In the genomic region with DNA sequence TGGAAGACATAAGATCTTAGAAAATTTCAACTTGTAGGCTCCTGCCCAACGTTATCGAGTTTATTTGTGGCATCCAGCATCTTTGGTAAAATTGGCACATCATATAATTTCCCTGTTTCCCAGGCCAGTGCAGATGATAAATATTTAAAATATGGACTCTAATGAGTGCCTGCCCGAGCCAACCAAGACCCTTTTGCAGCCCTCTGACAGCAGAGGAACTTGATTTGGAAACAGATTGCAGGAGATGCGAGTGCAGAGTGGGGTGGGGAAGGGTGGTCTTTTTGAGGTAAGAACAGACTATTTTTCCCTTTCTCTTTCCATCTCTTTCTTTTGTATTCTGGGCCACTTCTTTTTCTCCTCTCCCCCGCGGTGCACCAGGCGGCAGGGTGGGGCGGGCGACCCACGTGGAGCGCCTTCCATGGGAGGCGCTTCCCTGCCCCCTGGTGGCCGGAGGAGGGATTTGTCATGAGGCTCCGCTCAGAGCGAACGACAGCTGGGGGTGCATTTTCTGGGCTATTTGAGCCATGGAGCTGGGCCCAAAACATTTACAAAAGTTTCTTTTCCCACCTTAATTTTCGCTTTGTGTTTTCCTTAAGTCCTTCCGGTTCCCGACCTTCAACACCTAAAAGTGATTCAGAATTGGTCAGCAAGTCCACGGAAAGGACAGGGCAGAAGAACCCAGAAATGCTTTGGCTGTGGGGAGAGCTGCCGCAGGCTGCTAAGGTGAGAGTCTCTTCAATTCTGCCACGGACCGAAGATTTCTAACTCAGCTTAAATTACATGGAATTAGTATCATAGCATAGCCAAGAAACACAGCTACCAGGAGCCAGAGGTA, we compare ENCODE assay signal across 1 cellular context.
TF ChIP-seq lines count a peak whose summit lies in the region.

No MANE protein-coding gene starts in this region.

TF ChIP-seq in GM12878, 131 proteins besides CTCF, POLR2A, EP300 and RAD21 (continued from another document and continues in another):
- TF ChIP-seq, protein P1, sequence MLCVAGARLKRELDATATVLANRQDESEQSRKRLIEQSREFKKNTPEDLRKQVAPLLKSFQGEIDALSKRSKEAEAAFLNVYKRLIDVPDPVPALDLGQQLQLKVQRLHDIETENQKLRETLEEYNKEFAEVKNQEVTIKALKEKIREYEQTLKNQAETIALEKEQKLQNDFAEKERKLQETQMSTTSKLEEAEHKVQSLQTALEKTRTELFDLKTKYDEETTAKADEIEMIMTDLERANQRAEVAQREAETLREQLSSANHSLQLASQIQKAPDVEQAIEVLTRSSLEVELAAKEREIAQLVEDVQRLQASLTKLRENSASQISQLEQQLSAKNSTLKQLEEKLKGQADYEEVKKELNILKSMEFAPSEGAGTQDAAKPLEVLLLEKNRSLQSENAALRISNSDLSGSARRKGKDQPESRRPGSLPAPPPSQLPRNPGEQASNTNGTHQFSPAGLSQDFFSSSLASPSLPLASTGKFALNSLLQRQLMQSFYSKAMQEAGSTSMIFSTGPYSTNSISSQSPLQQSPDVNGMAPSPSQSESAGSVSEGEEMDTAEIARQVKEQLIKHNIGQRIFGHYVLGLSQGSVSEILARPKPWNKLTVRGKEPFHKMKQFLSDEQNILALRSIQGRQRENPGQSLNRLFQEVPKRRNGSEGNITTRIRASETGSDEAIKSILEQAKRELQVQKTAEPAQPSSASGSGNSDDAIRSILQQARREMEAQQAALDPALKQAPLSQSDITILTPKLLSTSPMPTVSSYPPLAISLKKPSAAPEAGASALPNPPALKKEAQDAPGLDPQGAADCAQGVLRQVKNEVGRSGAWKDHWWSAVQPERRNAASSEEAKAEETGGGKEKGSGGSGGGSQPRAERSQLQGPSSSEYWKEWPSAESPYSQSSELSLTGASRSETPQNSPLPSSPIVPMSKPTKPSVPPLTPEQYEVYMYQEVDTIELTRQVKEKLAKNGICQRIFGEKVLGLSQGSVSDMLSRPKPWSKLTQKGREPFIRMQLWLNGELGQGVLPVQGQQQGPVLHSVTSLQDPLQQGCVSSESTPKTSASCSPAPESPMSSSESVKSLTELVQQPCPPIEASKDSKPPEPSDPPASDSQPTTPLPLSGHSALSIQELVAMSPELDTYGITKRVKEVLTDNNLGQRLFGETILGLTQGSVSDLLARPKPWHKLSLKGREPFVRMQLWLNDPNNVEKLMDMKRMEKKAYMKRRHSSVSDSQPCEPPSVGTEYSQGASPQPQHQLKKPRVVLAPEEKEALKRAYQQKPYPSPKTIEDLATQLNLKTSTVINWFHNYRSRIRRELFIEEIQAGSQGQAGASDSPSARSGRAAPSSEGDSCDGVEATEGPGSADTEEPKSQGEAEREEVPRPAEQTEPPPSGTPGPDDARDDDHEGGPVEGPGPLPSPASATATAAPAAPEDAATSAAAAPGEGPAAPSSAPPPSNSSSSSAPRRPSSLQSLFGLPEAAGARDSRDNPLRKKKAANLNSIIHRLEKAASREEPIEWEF (IDR thresholded peaks at IDR 0.05; ENCODE audit: insufficient replicate concordance, low read depth, low read length): no peak
- no peak for TF ChIP-seq NFYA (IDR thresholded peaks at IDR 0.05; ENCODE audit: borderline replicate concordance, low read depth, low read length)
- no peak for TF ChIP-seq ZBTB40 (IDR thresholded peaks at IDR 0.05; ENCODE audit: borderline replicate concordance)
- TF ChIP-seq SMC3 (IDR thresholded peaks at IDR 0.05; ENCODE audit: borderline replicate concordance, low read length): peak; percentile 97
- TF ChIP-seq, protein P2, sequence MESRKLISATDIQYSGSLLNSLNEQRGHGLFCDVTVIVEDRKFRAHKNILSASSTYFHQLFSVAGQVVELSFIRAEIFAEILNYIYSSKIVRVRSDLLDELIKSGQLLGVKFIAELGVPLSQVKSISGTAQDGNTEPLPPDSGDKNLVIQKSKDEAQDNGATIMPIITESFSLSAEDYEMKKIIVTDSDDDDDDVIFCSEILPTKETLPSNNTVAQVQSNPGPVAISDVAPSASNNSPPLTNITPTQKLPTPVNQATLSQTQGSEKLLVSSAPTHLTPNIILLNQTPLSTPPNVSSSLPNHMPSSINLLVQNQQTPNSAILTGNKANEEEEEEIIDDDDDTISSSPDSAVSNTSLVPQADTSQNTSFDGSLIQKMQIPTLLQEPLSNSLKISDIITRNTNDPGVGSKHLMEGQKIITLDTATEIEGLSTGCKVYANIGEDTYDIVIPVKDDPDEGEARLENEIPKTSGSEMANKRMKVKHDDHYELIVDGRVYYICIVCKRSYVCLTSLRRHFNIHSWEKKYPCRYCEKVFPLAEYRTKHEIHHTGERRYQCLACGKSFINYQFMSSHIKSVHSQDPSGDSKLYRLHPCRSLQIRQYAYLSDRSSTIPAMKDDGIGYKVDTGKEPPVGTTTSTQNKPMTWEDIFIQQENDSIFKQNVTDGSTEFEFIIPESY (IDR thresholded peaks at IDR 0.05): no peak
- TF ChIP-seq TCF3 (IDR thresholded peaks at IDR 0.05; ENCODE audit: borderline replicate concordance, insufficient read depth, low read depth, low read length): peak; percentile 45; the same call in 1 of the 2 replicates
- TF ChIP-seq NFIC (IDR thresholded peaks at IDR 0.05; ENCODE audit: low read depth, low read length): no peak
- TF ChIP-seq ZNF687 (IDR thresholded peaks at IDR 0.05): no peak
- TF ChIP-seq LARP7 (IDR thresholded peaks at IDR 0.05): peak; percentile 35; the same call in 1 of the 2 replicates
- TF ChIP-seq ELK1 (IDR thresholded peaks at IDR 0.05; ENCODE audit: low read depth, low read length): no peak
- TF ChIP-seq BMI1 (IDR thresholded peaks at IDR 0.05; ENCODE audit: borderline replicate concordance): no peak
- TF ChIP-seq STAT3 (IDR thresholded peaks at IDR 0.05; ENCODE audit: low read depth, low read length): no peak
- no peak for TF ChIP-seq IKZF1 (conservative IDR thresholded peaks at IDR 0.05)
- no peak for TF ChIP-seq FOS (IDR thresholded peaks at IDR 0.05; ENCODE audit: borderline replicate concordance, extremely low read depth, insufficient read length)
- no peak for TF ChIP-seq ZNF217 (IDR thresholded peaks at IDR 0.05)
- TF ChIP-seq SMAD5 (IDR thresholded peaks at IDR 0.05; ENCODE audit: low read depth): no peak
- 0 out of 2 replicates have a peak, but pooled peaks have one; percentile 22 for TF ChIP-seq GATAD2B (conservative IDR thresholded peaks at IDR 0.05; ENCODE audit: low read depth)
- no peak for TF ChIP-seq EZH2 (IDR thresholded peaks at IDR 0.05; ENCODE audit: borderline replicate concordance, control insufficient read depth, low read depth, low read length)
- no peak for TF ChIP-seq RCOR1 (conservative IDR thresholded peaks at IDR 0.05; ENCODE audit: low read depth, low read length)
- TF ChIP-seq IKZF2 (IDR thresholded peaks at IDR 0.05): no peak
- no peak for TF ChIP-seq FOXK2 (IDR thresholded peaks at IDR 0.05)
- TF ChIP-seq PAX8 (IDR thresholded peaks at IDR 0.05): no peak
- no peak for TF ChIP-seq ZZZ3 (IDR thresholded peaks at IDR 0.05; ENCODE audit: control insufficient read depth, insufficient read length, low read depth)
- no peak for TF ChIP-seq MYB (IDR thresholded peaks at IDR 0.05; ENCODE audit: borderline replicate concordance, low read depth, low read length)
- TF ChIP-seq, protein P3, sequence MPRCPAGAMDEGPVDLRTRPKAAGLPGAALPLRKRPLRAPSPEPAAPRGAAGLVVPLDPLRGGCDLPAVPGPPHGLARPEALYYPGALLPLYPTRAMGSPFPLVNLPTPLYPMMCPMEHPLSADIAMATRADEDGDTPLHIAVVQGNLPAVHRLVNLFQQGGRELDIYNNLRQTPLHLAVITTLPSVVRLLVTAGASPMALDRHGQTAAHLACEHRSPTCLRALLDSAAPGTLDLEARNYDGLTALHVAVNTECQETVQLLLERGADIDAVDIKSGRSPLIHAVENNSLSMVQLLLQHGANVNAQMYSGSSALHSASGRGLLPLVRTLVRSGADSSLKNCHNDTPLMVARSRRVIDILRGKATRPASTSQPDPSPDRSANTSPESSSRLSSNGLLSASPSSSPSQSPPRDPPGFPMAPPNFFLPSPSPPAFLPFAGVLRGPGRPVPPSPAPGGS (IDR thresholded peaks at IDR 0.05; ENCODE audit: borderline replicate concordance, insufficient read depth, low read depth, low read length, poor library complexity, severe bottlenecking): no peak
- TF ChIP-seq HDAC6 (IDR thresholded peaks at IDR 0.05; ENCODE audit: unreplicated experiment): no peak
- no peak for TF ChIP-seq TCF7 (IDR thresholded peaks at IDR 0.05; ENCODE audit: borderline replicate concordance)
- no peak for TF ChIP-seq SPI1 (IDR thresholded peaks at IDR 0.05; ENCODE audit: borderline replicate concordance, insufficient read depth, low read depth, low read length)
- TF ChIP-seq TCF12 (IDR thresholded peaks at IDR 0.05; ENCODE audit: low read depth, low read length): no peak
- no peak for TF ChIP-seq RBBP5 (conservative IDR thresholded peaks at IDR 0.05)
- 0 out of 2 replicates have a peak, but pooled peaks have one; percentile 60 for TF ChIP-seq RB1 (IDR thresholded peaks at IDR 0.05; ENCODE audit: borderline replicate concordance)
- no peak for TF ChIP-seq CREB1 (IDR thresholded peaks at IDR 0.05; ENCODE audit: low read depth)
- no peak for TF ChIP-seq ZSCAN29 (IDR thresholded peaks at IDR 0.05)
- TF ChIP-seq TBL1XR1 (IDR thresholded peaks at IDR 0.05; ENCODE audit: low read depth, low read length): no peak
